10 cellular contexts compared by ENCODE assay signal in genomic region chr7:30179016-30179436, GRCh38. TPM values are rescaled to one million over a fixed set of nuclear protein-coding genes. Genes with fewer than 3 reads are reported as not detected.
DNase-seq lines count a peak whose midpoint lies in the region; ATAC-seq, FAIRE-seq and TF ChIP-seq lines count a peak whose summit lies in the region.
"Had no signal": no experiment of that assay in that cellular context is flagged by ENCODE, and none has a peak within 500 bp of the region (broad histone marks: within the 10 kb centered on the region; RNA-seq: fewer than 3 reads in every experiment).

No MANE protein-coding gene starts in this region.

- H3K9ac ChIP-seq in kidney (ENCODE audit: low read length in 2 of 2) = no peak overlapping the region

- no peak for FAIRE-seq in kidney (lab: Jason Lieb, UNC)

- ATAC-seq in GM21447 (IDR thresholded peaks at IDR 0.05; ENCODE audit: unreplicated experiment) (peak; percentile 93), HG03457 (IDR thresholded peaks at IDR 0.05; ENCODE audit: unreplicated experiment) (peak; percentile 78)

- H3K4me3 ChIP-seq in kidney (ENCODE audit: low read length in 2 of 2) = no peak overlapping the region

- no peak for TF ChIP-seq CTCF in kidney (IDR thresholded peaks at IDR 0.05; ENCODE audit: borderline replicate concordance, extremely low read depth, insufficient read depth)

- intact Hi-C loops in kidney (cut with DNase I) = no loop called here

- peak; percentile 22 for TF ChIP-seq POLR2A in GM15510 (IDR thresholded peaks at IDR 0.05; ENCODE audit: borderline replicate concordance, extremely low read depth, insufficient read length)

- no peaks in the 10 kb centered on the region for H3K9me3 ChIP-seq in kidney (ENCODE audit: control insufficient read depth in 1 of 2, low read length in 2 of 2)

- no peak for DNase-seq in kidney
- DNase-seq in DMS 273 (lab: John Stamatoyannopoulos, UW; ENCODE audit: unreplicated experiment) = no peak
- no peak for DNase-seq in SHP77 (lab: John Stamatoyannopoulos, UW)
- DNase-seq in NCI-H226 = no peak
- DNase-seq in NCI-H1105 treated with DMSO at 0.1 percent for 48 hours (lab: John Stamatoyannopoulos, UW) = no peak
- DNase-seq: DMS53, NCI-H187 treated with DMSO at 0.1 percent for 48 hours had no signal

- peak overlapping the region; percentile 55 to 64 for H3K27ac ChIP-seq in kidney (ENCODE audit: low read depth in 2 of 2, low read length in 2 of 2)

- peaks cover 21 to 42% of the 10 kb centered on the region in 2 donors for H3K4me1 ChIP-seq in kidney (ENCODE audit: control insufficient read depth in 1 of 2, insufficient read depth in 1 of 2, low read depth in 1 of 2, low read length in 2 of 2)

- no peaks in the 10 kb centered on the region for H3K36me3 ChIP-seq in kidney (ENCODE audit: control insufficient read depth in 1 of 2, insufficient read depth in 2 of 2, low read length in 2 of 2)

RNA-seq across cellular contexts. Expression of gene MTURN, which starts 44.2 kb away (rescaled TPM):
- 80.1 TPM for total RNA-seq in kidney
- 54.7 TPM for polyA plus RNA-seq in kidney (ENCODE audit: insufficient read depth, low read depth, low replicate concordance)
